1 cellular context compared by ENCODE assay signal in genomic region chr12:116244474-116245090, GRCh38.
TF ChIP-seq lines count a peak whose summit lies in the region.

No MANE protein-coding gene starts in this region.

TF ChIP-seq in GM23338, 12 proteins besides CTCF, POLR2A, EP300 and RAD21 (continued from another document):
- TF ChIP-seq ZNF462 (CRISPR knock-in tag; IDR thresholded peaks at IDR 0.05) (no peak), ZNF331 (CRISPR knock-in tag; IDR thresholded peaks at IDR 0.05; ENCODE audit: low read depth) (no peak), EZH2 (IDR thresholded peaks at IDR 0.05; ENCODE audit: low read depth, unreplicated experiment) (no peak), EZH2phosphoT487 (IDR thresholded peaks at IDR 0.05; ENCODE audit: unreplicated experiment) (no peak)
- TF ChIP-seq, protein P1, sequence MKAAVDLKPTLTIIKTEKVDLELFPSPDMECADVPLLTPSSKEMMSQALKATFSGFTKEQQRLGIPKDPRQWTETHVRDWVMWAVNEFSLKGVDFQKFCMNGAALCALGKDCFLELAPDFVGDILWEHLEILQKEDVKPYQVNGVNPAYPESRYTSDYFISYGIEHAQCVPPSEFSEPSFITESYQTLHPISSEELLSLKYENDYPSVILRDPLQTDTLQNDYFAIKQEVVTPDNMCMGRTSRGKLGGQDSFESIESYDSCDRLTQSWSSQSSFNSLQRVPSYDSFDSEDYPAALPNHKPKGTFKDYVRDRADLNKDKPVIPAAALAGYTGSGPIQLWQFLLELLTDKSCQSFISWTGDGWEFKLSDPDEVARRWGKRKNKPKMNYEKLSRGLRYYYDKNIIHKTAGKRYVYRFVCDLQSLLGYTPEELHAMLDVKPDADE (IDR thresholded peaks at IDR 0.05), result no peak
